9 cellular contexts compared by ENCODE assay signal in genomic region chr15:67834249-67834592, GRCh38. TPM values are rescaled to one million over a fixed set of nuclear protein-coding genes. Genes with fewer than 3 reads are reported as not detected.
DNase-seq lines count a peak whose midpoint lies in the region; ATAC-seq and TF ChIP-seq lines count a peak whose summit lies in the region.
"Had no signal": no experiment of that assay in that cellular context is flagged by ENCODE, and none has a peak within 500 bp of the region (broad histone marks: within the 10 kb centered on the region; RNA-seq: fewer than 3 reads in every experiment).

No MANE protein-coding gene starts in this region.

- peak overlapping the region; percentile 65 for H3K4me3 Mint-ChIP-seq in activated naive CD4-positive, alpha-beta T cell treated with anti-CD3 and anti-CD28 coated beads for 36 hours
- peak overlapping the region; percentile 85 for H3K4me3 Mint-ChIP-seq in activated naive CD8-positive, alpha-beta T cell
- H3K4me3 Mint-ChIP-seq in type B pancreatic cell = peak overlapping the region; percentile 86

- no peak overlapping the region for H3K27ac Mint-ChIP-seq in activated naive CD4-positive, alpha-beta T cell treated with anti-CD3 and anti-CD28 coated beads for 36 hours
- H3K27ac Mint-ChIP-seq in activated naive CD8-positive, alpha-beta T cell = no peak overlapping the region
- H3K27ac Mint-ChIP-seq in type B pancreatic cell = peak overlapping the region; percentile 27

- no peak for DNase-seq in activated naive CD4-positive, alpha-beta T cell treated with anti-CD3 and anti-CD28 coated beads for 36 hours
- no peak for DNase-seq in activated naive CD4-positive, alpha-beta T cell treated with Interleukin-2 at 50 U/mL for 16 hours
- DNase-seq in lower lobe of right lung = no peak
- no peak for DNase-seq in type B pancreatic cell (ENCODE audit: extremely low spot score, unreplicated experiment)
- DNase-seq in NCI-H2081 treated with DMSO at 0.1 percent for 48 hours (lab: John Stamatoyannopoulos, UW) = no peak
- DNase-seq in NK-92 treated with Interleukin-12 subunit alpha and Interleukin-12 subunit beta, amount 100 ng/mL, for 24 hours (lab: John Stamatoyannopoulos, UW) = no peak
- DNase-seq in kidney glomerular epithelial cell (lab: John Stamatoyannopoulos, UW) = no peak

- intact Hi-C loops in activated naive CD4-positive, alpha-beta T cell treated with anti-CD3 and anti-CD28 coated beads for 36 hours (cut with micrococcal nuclease) = no loop called here
- intact Hi-C loops in lower lobe of right lung (cut with DNase I) = no loop called here

- H3K4me3 ChIP-seq in lower lobe of right lung = peak overlapping the region; percentile 55

- H3K4me1 Mint-ChIP-seq in activated naive CD4-positive, alpha-beta T cell treated with anti-CD3 and anti-CD28 coated beads for 36 hours (ENCODE audit: low read depth) = peaks cover 37% of the 10 kb centered on the region
- H3K4me1 Mint-ChIP-seq in activated naive CD8-positive, alpha-beta T cell (ENCODE audit: low read depth) = peaks cover 35% of the 10 kb centered on the region
- H3K4me1 Mint-ChIP-seq in type B pancreatic cell (ENCODE audit: unreplicated experiment) = peaks cover 23% of the 10 kb centered on the region

- H3K27me3 Mint-ChIP-seq in activated naive CD4-positive, alpha-beta T cell treated with anti-CD3 and anti-CD28 coated beads for 36 hours (ENCODE audit: low read depth) = peaks cover 60% of the 10 kb centered on the region
- peaks cover 28% of the 10 kb centered on the region for H3K27me3 Mint-ChIP-seq in activated naive CD8-positive, alpha-beta T cell
- peaks cover 84% of the 10 kb centered on the region for H3K27me3 Mint-ChIP-seq in type B pancreatic cell

- H3K27me3 ChIP-seq in lower lobe of right lung (ENCODE audit: low read depth) = peaks cover 71% of the 10 kb centered on the region

- CTCF ChIA-PET in activated naive CD4-positive, alpha-beta T cell treated with anti-CD3 and anti-CD28 coated beads for 36 hours (lab: Charles Lee) = interaction anchor here (1.0 kb wide), 1 partner anchor 10 kb away, joined by 4 read pairs; no protein-coding TSS in a partner anchor

- H3K27ac ChIP-seq in lower lobe of right lung = no peak overlapping the region

- H3K9me3 ChIP-seq in lower lobe of right lung = no peaks in the 10 kb centered on the region

- H3K4me1 ChIP-seq in lower lobe of right lung = peaks cover 55% of the 10 kb centered on the region

- no peaks in the 10 kb centered on the region for H3K36me3 Mint-ChIP-seq in activated naive CD4-positive, alpha-beta T cell treated with anti-CD3 and anti-CD28 coated beads for 36 hours (ENCODE audit: low read depth)
- H3K36me3 Mint-ChIP-seq in activated naive CD8-positive, alpha-beta T cell = no peaks in the 10 kb centered on the region
- no peaks in the 10 kb centered on the region for H3K36me3 Mint-ChIP-seq in type B pancreatic cell

- no peaks in the 10 kb centered on the region for H3K36me3 ChIP-seq in lower lobe of right lung

- ATAC-seq in lower lobe of right lung = no peak

- no peak for TF ChIP-seq CTCF in lower lobe of right lung (IDR thresholded peaks at IDR 0.05)
- TF ChIP-seq CTCF in type B pancreatic cell (conservative IDR thresholded peaks at IDR 0.05) = no peak

- H3K9me3 Mint-ChIP-seq in activated naive CD4-positive, alpha-beta T cell treated with anti-CD3 and anti-CD28 coated beads for 36 hours = no peaks in the 10 kb centered on the region
- H3K9me3 Mint-ChIP-seq in activated naive CD8-positive, alpha-beta T cell (ENCODE audit: low read depth) = no peaks in the 10 kb centered on the region
- H3K9me3 Mint-ChIP-seq in type B pancreatic cell = no peaks in the 10 kb centered on the region

RNA-seq across cellular contexts. Expression of gene RNU6-1, which starts 5.6 kb away (rescaled TPM):
- total RNA-seq in activated naive CD4-positive, alpha-beta T cell treated with anti-CD3 and anti-CD28 coated beads for 36 hours = not detected
- not detected for total RNA-seq in lower lobe of right lung
- not detected in 2 replicates for total RNA-seq in type B pancreatic cell (ENCODE audit: low replicate concordance)
- total RNA-seq: esophagus mucosa had no signal

RNA-seq across cellular contexts. Expression of gene SKOR1, which starts 8.9 kb away (rescaled TPM):
- under 1 TPM; 0.07 to 0.15 TPM for total RNA-seq in activated naive CD4-positive, alpha-beta T cell treated with anti-CD3 and anti-CD28 coated beads for 36 hours
- total RNA-seq in lower lobe of right lung = 0.41 TPM
- 0.29 and 0.65 TPM in 2 replicates for total RNA-seq in type B pancreatic cell (ENCODE audit: low replicate concordance)
